Comparison of ENCODE assay signal across 8 cellular contexts in genomic region chr17:44688675-44689491, GRCh38. TPM values are rescaled to one million over a fixed set of nuclear protein-coding genes. Genes with fewer than 3 reads are reported as not detected.
DNase-seq lines count a peak whose midpoint lies in the region; ATAC-seq and TF ChIP-seq lines count a peak whose summit lies in the region.

No MANE protein-coding gene starts in this region.

- H3K4me3 ChIP-seq in BJ (ENCODE audit: low read depth, low read length) (peak overlapping the region; percentile 85), SU-DHL-6 (ENCODE audit: insufficient read depth, low read length, poor library complexity, severe bottlenecking) (peak overlapping the region; percentile 94)

- 0 out of 2 replicates have a peak, but pooled peaks cover 1% of the 10 kb centered on the region for H3K36me3 ChIP-seq in BJ (ENCODE audit: control insufficient read depth, insufficient read depth, low read length)
- H3K36me3 ChIP-seq in SU-DHL-6 (ENCODE audit: low read length), result no peaks in the 10 kb centered on the region

- peaks cover 25% of the 10 kb centered on the region for H3K79me2 ChIP-seq in SU-DHL-6 (ENCODE audit: insufficient read depth, low read length)

- peak overlapping the region; percentile 90 for H2AFZ ChIP-seq in SU-DHL-6 (ENCODE audit: low read depth, low read length, severe bottlenecking)

- no peaks in the 10 kb centered on the region for H4K20me1 ChIP-seq in SU-DHL-6 (ENCODE audit: low read depth, low read length)

- no peaks in the 10 kb centered on the region for H3K9me2 ChIP-seq in SU-DHL-6 (replicated peaks; ENCODE audit: insufficient read depth, low read length)

- DNase-seq in BJ (ENCODE audit: low read depth), result no peak
- peak; percentile 40 for DNase-seq in occipital lobe (lab: John Stamatoyannopoulos, UW)
- DNase-seq in medulla oblongata (ENCODE audit: extremely low spot score), result no peak
- DNase-seq in NCI-H2227 (lab: John Stamatoyannopoulos, UW; ENCODE audit: unreplicated experiment), result no peak

- no peak overlapping the region; the same call in 1 of the 2 replicates for H3K27ac ChIP-seq in SU-DHL-6 (ENCODE audit: low read depth, low read length)

- TF ChIP-seq CTCF in BJ (IDR thresholded peaks at IDR 0.05; ENCODE audit: insufficient read depth, low read depth, low read length) (no peak), SU-DHL-6 (IDR thresholded peaks at IDR 0.05; ENCODE audit: insufficient read depth, low read length, poor library complexity, severe bottlenecking) (no peak)

- no peaks in the 10 kb centered on the region for H3F3A ChIP-seq in SU-DHL-6 (ENCODE audit: insufficient read depth)

- no peaks in the 10 kb centered on the region for H3K9me3 ChIP-seq in SU-DHL-6 (ENCODE audit: insufficient read depth, low read length)

- CTCF ChIA-PET in BJ (lab: Yijun Ruan, JAX), result interaction anchor here (1.0 to 1.6 kb wide), 3 partner anchors 17 to 165 kb away, joined by 3 to 4 read pairs (median 3); no protein-coding TSS in a partner anchor

- H3K9ac ChIP-seq in SU-DHL-6 (ENCODE audit: low read length), result peak overlapping the region; percentile 90

- POLR2A ChIA-PET in BJ (lab: Charles Lee), result interaction anchor here (0.6 kb wide), 1 partner anchor 148 kb away, joined by 3 read pairs; no protein-coding TSS in a partner anchor

- H3K27me3 ChIP-seq in BJ (ENCODE audit: control insufficient read depth, insufficient read depth, low read length) (no peaks in the 10 kb centered on the region), SU-DHL-6 (ENCODE audit: low read length) (no peaks in the 10 kb centered on the region)

- H3K4me2 ChIP-seq in SU-DHL-6 (ENCODE audit: low read depth, low read length, poor library complexity, severe bottlenecking), result peak overlapping the region; percentile 75

- ATAC-seq in GM21717 (IDR thresholded peaks at IDR 0.05; ENCODE audit: unreplicated experiment) (peak; percentile 22), esophagus mucosa (peak; percentile 41), HG02973 (IDR thresholded peaks at IDR 0.05; ENCODE audit: unreplicated experiment) (no peak)

RNA-seq across cellular contexts. Expression of gene CCDC43, which starts 0.7 kb away (rescaled TPM):
- 4.7 and 10.8 TPM in 2 replicates for polyA plus RNA-seq in BJ (2011; rRNA removed)
- 3.2 and 4.4 TPM in 2 replicates for polyA minus RNA-seq in BJ (2011; rRNA and poly(A)+ RNA removed)
- total RNA-seq in esophagus mucosa (19.0 TPM), occipital lobe (39.1 TPM)

RNA-seq across cellular contexts. Expression of gene DBF4B, which starts 19.6 kb away (rescaled TPM):
- polyA plus RNA-seq in BJ (2011; rRNA removed), result 6.1 and 9.9 TPM in 2 replicates
- 5.6 and 7.4 TPM in 2 replicates for polyA minus RNA-seq in BJ (2011; rRNA and poly(A)+ RNA removed)
- 3.9 TPM for total RNA-seq in esophagus mucosa
- 3.1 TPM for total RNA-seq in occipital lobe

RNA-seq across cellular contexts. Expression of gene MEIOC, which starts 32.6 kb away (rescaled TPM):
- 0.26 TPM in 2 replicates for polyA plus RNA-seq in BJ (2011; rRNA removed)
- 0.10 and 1.3 TPM in 2 replicates for polyA minus RNA-seq in BJ (2011; rRNA and poly(A)+ RNA removed)
- total RNA-seq in esophagus mucosa (not detected), occipital lobe (0.47 TPM)
